In genomic region chr6:52540286-52540902, GRCh38 we compare ENCODE assay signal across 19 cellular contexts. TPM values are rescaled to one million over a fixed set of nuclear protein-coding genes. Genes with fewer than 3 reads are reported as not detected.
DNase-seq lines count a peak whose midpoint lies in the region; ATAC-seq and TF ChIP-seq lines count a peak whose summit lies in the region.
"Had no signal": no experiment of that assay in that cellular context is flagged by ENCODE, and none has a peak within 500 bp of the region (broad histone marks: within the 10 kb centered on the region; RNA-seq: fewer than 3 reads in every experiment).

No MANE protein-coding gene starts in this region.

- H3K4me1 ChIP-seq in SJSA1 (replicated peaks), result peaks cover 90% of the 10 kb centered on the region
- H3K4me1 ChIP-seq in tibial artery, result peaks cover 0 to 97% (median 90%) of the 10 kb centered on the region in 4 donors
- H3K4me1 ChIP-seq in testis, result peaks cover 25% of the 10 kb centered on the region

- intact Hi-C loops in tibial artery (cut with DNase I; ENCODE audit: low total_unique reads), result no loop called here
- intact Hi-C loops in testis (cut with DNase I; ENCODE audit: low total_unique reads), result no loop called here

- no peaks in the 10 kb centered on the region for H3K27me3 ChIP-seq in SJSA1 (replicated peaks)
- H3K27me3 ChIP-seq in tibial artery, result no peaks in the 10 kb centered on the region
- H3K27me3 ChIP-seq in testis, result no peaks in the 10 kb centered on the region
- H3K27me3 ChIP-seq in WERI-Rb-1 (ENCODE audit: insufficient read depth, low read depth, severe bottlenecking), result no peaks in the 10 kb centered on the region
- H3K27me3 ChIP-seq: cardiac muscle cell had no signal

- H3K9me3 ChIP-seq in SJSA1 (replicated peaks) (no peaks in the 10 kb centered on the region), tibial artery (no peaks in the 10 kb centered on the region), testis (no peaks in the 10 kb centered on the region), WERI-Rb-1 (ENCODE audit: severe bottlenecking) (no peaks in the 10 kb centered on the region)

- TF ChIP-seq CTCF in tibial artery (IDR thresholded peaks at IDR 0.05) (no peak), testis (IDR thresholded peaks at IDR 0.05) (no peak), WERI-Rb-1 (IDR thresholded peaks at IDR 0.05; ENCODE audit: low read depth, low read length) (no peak)

- WGBS in testis, 2 donors, result 52 to 69% methylated on average over 3 of the region's 3 CpGs

- ATAC-seq in GM21825 (IDR thresholded peaks at IDR 0.05; ENCODE audit: unreplicated experiment), result no peak
- ATAC-seq: left lobe of liver; stimulated activated naive B cell treated with anti-CD40 and anti-IgM and Interleukin-4, amounts not matched to agents 10 μg/mL and 1 μg/mL and 100 μg/mL, for 72 hours had no signal

- DNase-seq in HCEC 1CT, result peak; percentile 45
- peak in 1 of 2 experiments; percentile 51 for DNase-seq in SJSA1 (ENCODE audit: low read depth in 1 of 2, low spot score in 2 of 2)
- DNase-seq in glomerular visceral epithelial cell (ENCODE audit: extremely low spot score), result peak; percentile 38
- DNase-seq in tibial artery, result no peak
- no peak for DNase-seq in testis
- no peak for DNase-seq in WERI-Rb-1
- DNase-seq in NCI-H446 treated with DMSO at 0.1 percent for 48 hours (lab: John Stamatoyannopoulos, UW), result no peak
- DNase-seq: activated CD4-positive, alpha-beta T cell treated with anti-CD3 and anti-CD28 coated beads, Interleukin-2, amount 10 ng/mL, durations not matched to agents 7 days and 5 days; activated naive CD4-positive, alpha-beta T cell treated with anti-CD3 and anti-CD28 coated beads, Interleukin-2, amount 10 ng/mL, durations not matched to agents 7 days and 5 days; CD4-positive, alpha-beta T cell; DMS79 treated with DMSO at 0.1 percent for 48 hours; effector CD8-positive, alpha-beta T cell; KBM-7; NCI-H1417 treated with DMSO at 0.1 percent for 48 hours; SHP77; stimulated activated naive B cell treated with anti-CD40 and anti-IgM and Interleukin-4, amounts not matched to agents 10 μg/mL and 1 μg/mL and 100 μg/mL, for 72 hours had no signal

- H3K27ac ChIP-seq in SJSA1 (peak overlapping the region; percentile 70), tibial artery (peak overlapping the region; percentile 86 to 87), testis (peak overlapping the region in 1 of 2 donors; percentile 6), WERI-Rb-1 (no peak overlapping the region)
- H3K27ac ChIP-seq: cardiac muscle cell had no signal

- peaks cover 29% of the 10 kb centered on the region for H3K36me3 ChIP-seq in SJSA1
- peaks cover 0 to 2% (median 2%) of the 10 kb centered on the region in 3 donors for H3K36me3 ChIP-seq in tibial artery
- no peaks in the 10 kb centered on the region for H3K36me3 ChIP-seq in testis (ENCODE audit: low read depth, missing control alignments)
- peaks cover 6% of the 10 kb centered on the region for H3K36me3 ChIP-seq in WERI-Rb-1
- H3K36me3 ChIP-seq: cardiac muscle cell had no signal

- no peak overlapping the region for H3K4me3 ChIP-seq in SJSA1
- no peak overlapping the region for H3K4me3 ChIP-seq in tibial artery
- no peak overlapping the region for H3K4me3 ChIP-seq in testis
- no peak overlapping the region for H3K4me3 ChIP-seq in WERI-Rb-1 (ENCODE audit: low read depth, low read length)
- H3K4me3 ChIP-seq: cardiac muscle cell had no signal

- TF ChIP-seq POLR2A in testis (IDR thresholded peaks at IDR 0.05), result no peak

RNA-seq across cellular contexts. Expression of gene TRAM2, which starts 36.5 kb away (rescaled TPM):
- total RNA-seq in SJSA1 (2014; rRNA removed; shearing (Covaris generic)), result 59.7 and 98.1 TPM in 2 replicates
- 10 to 100 TPM; 21.1 to 26.1 TPM for total RNA-seq in testis
- polyA plus RNA-seq in testis (ENCODE audit: insufficient read depth, low read depth, low replicate concordance), result 34.7 TPM

Comparison
In these comparisons a context has a peak if more than half of its experiments do, and no peak if none do; other contexts are left out.
1. DNase-seq: peak in HCEC 1CT (single experiment) and glomerular visceral epithelial cell (single experiment); none in tibial artery (0 of 2), testis (single experiment), WERI-Rb-1 (single experiment) and NCI-H446 treated with DMSO at 0.1 percent for 48 hours (single experiment).